In genomic region chr4:116082808-116083366, GRCh38 we compare ENCODE assay signal across 24 cellular contexts.
"Had no signal": no experiment of that assay in that cellular context is flagged by ENCODE, and none has a peak within 500 bp of the region (broad histone marks: within the 10 kb centered on the region; RNA-seq: fewer than 3 reads in every experiment).

No MANE protein-coding gene starts in this region.

- H3K4me3 Mint-ChIP-seq: IgD-negative memory B cell, T-helper 17 cell had no signal

- H3K27me3 Mint-ChIP-seq: IgD-negative memory B cell, T-helper 17 cell had no signal

- H3K9me3 ChIP-seq: SK-N-SH had no signal

- ATAC-seq: K562, Panc1, PC-3, T-helper 17 cell had no signal

- H3K9ac ChIP-seq: KMS-11, SK-N-SH had no signal

- H3K27ac ChIP-seq: KMS-11, RWPE1 had no signal

- H3K4me2 ChIP-seq: KMS-11, SK-N-SH had no signal

- H3K36me3 Mint-ChIP-seq: IgD-negative memory B cell had no signal

- H3K27ac Mint-ChIP-seq: IgD-negative memory B cell, T-helper 17 cell had no signal

- H3K9me2 ChIP-seq: SK-N-SH had no signal

- DNase-seq: Kasumi-1, MM.1S, NCI-H1092 treated with DMSO at 0.1 percent for 48 hours, NCI-H1436, NCI-H187, NCI-H2029, NCI-H2081 treated with DMSO at 0.1 percent for 48 hours, NCI-H2171, NCI-H226, NCI-H446, NCI-H510A, NCI-H524 treated with DMSO at 0.1 percent for 48 hours, NCI-H69, NCI-H774, PC-3, SHP77, SK-N-SH, T-helper 1 cell, T-helper 17 cell had no signal

- H3K4me3 ChIP-seq: K562 had no signal

- H3K4me1 Mint-ChIP-seq: IgD-negative memory B cell, T-helper 17 cell had no signal
